ENCODE assay signal across 22 cellular contexts in genomic region chr9:128521955-128522354, GRCh38.
"Had no signal": no experiment of that assay in that cellular context is flagged by ENCODE, and none has a peak within 500 bp of the region (broad histone marks: within the 10 kb centered on the region; RNA-seq: fewer than 3 reads in every experiment).

No MANE protein-coding gene starts in this region.

- H3K4me3 Mint-ChIP-seq: endodermal cell; naive thymus-derived CD8-positive, alpha-beta T cell; neural crest cell; stimulated activated memory B cell treated with anti-CD40 and anti-IgM and Interleukin-4, amounts not matched to agents 10 μg/mL and 1 μg/mL and 100 μg/mL, for 72 hours; stimulated activated naive CD8-positive, alpha-beta T cell treated with anti-CD3 and anti-CD28 coated beads, Interleukin-15, Interleukin-2, amounts not matched to agents 100 ng/mL and 50 ng/mL, for 24 hours had no signal

- H3K4me1 ChIP-seq: upper lobe of left lung, vagina had no signal

- H3K27ac ChIP-seq: ovary, tibial artery, upper lobe of left lung, vagina had no signal

- H3K9me3 ChIP-seq: heart right ventricle, mucosa of descending colon, ovary, tibial artery, upper lobe of left lung, vagina had no signal

- H3K36me3 ChIP-seq: ovary had no signal

- DNase-seq: effector CD4-positive, alpha-beta T cell; endodermal cell; heart right ventricle; hypothalamus; kidney glomerular epithelial cell; mammary epithelial cell; mucosa of descending colon; naive thymus-derived CD8-positive, alpha-beta T cell; nucleus accumbens; ovary; right cardiac atrium; stimulated activated CD4-positive, alpha-beta T cell treated with anti-CD3 and anti-CD28 coated beads, Interleukin-2, amount 100 ng/mL, for 48 hours; stimulated activated CD8-positive, alpha-beta memory T cell treated with anti-CD3 and anti-CD28 coated beads, Interleukin-4, amount 100 ng/mL, for 48 hours; tibial artery; upper lobe of left lung had no signal

- H3K27me3 Mint-ChIP-seq: naive thymus-derived CD8-positive, alpha-beta T cell; progenitor cell of endocrine pancreas; stimulated activated memory B cell treated with anti-CD40 and anti-IgM and Interleukin-4, amounts not matched to agents 10 μg/mL and 1 μg/mL and 100 μg/mL, for 72 hours; stimulated activated naive CD8-positive, alpha-beta T cell treated with anti-CD3 and anti-CD28 coated beads, Interleukin-15, Interleukin-2, amounts not matched to agents 100 ng/mL and 50 ng/mL, for 24 hours had no signal

- H3K27ac Mint-ChIP-seq: endodermal cell; progenitor cell of endocrine pancreas; stimulated activated memory B cell treated with anti-CD40 and anti-IgM and Interleukin-4, amounts not matched to agents 10 μg/mL and 1 μg/mL and 100 μg/mL, for 72 hours; stimulated activated naive CD8-positive, alpha-beta T cell treated with anti-CD3 and anti-CD28 coated beads, Interleukin-15, Interleukin-2, amounts not matched to agents 100 ng/mL and 50 ng/mL, for 24 hours had no signal

- H3K4me1 Mint-ChIP-seq: endodermal cell; neural crest cell; stimulated activated memory B cell treated with anti-CD40 and anti-IgM and Interleukin-4, amounts not matched to agents 10 μg/mL and 1 μg/mL and 100 μg/mL, for 72 hours had no signal

- H3K27me3 ChIP-seq: heart right ventricle, ovary, tibial artery, upper lobe of left lung, vagina had no signal

- ATAC-seq: heart right ventricle; left lobe of liver; mucosa of descending colon; naive thymus-derived CD8-positive, alpha-beta T cell; right cardiac atrium; stimulated activated memory B cell treated with anti-CD40 and anti-IgM and Interleukin-4, amounts not matched to agents 10 μg/mL and 1 μg/mL and 100 μg/mL, for 72 hours had no signal

- H3K4me3 ChIP-seq: heart right ventricle, mucosa of descending colon, ovary, smooth muscle cell, tibial artery, upper lobe of left lung, vagina had no signal

- H3K9me3 Mint-ChIP-seq: neural crest cell; stimulated activated memory B cell treated with anti-CD40 and anti-IgM and Interleukin-4, amounts not matched to agents 10 μg/mL and 1 μg/mL and 100 μg/mL, for 72 hours; stimulated activated naive CD8-positive, alpha-beta T cell treated with anti-CD3 and anti-CD28 coated beads, Interleukin-15, Interleukin-2, amounts not matched to agents 100 ng/mL and 50 ng/mL, for 24 hours had no signal

- H3K4me2 ChIP-seq: smooth muscle cell had no signal
